ENCODE assay signal across 12 cellular contexts in genomic region chr17:58525239-58525638, GRCh38. TPM values are rescaled to one million over a fixed set of nuclear protein-coding genes. Genes with fewer than 3 reads are reported as not detected.
DNase-seq lines count a peak whose midpoint lies in the region; ATAC-seq and TF ChIP-seq lines count a peak whose summit lies in the region.
"Had no signal": no experiment of that assay in that cellular context is flagged by ENCODE, and none has a peak within 500 bp of the region (broad histone marks: within the 10 kb centered on the region; RNA-seq: fewer than 3 reads in every experiment).

No MANE protein-coding gene starts in this region.

- no peak overlapping the region for H3K4me3 Mint-ChIP-seq in neural progenitor cell
- no peak overlapping the region for H3K4me3 Mint-ChIP-seq in CD4-positive, alpha-beta T cell
- H3K4me3 Mint-ChIP-seq: activated CD4-positive, alpha-beta T cell treated with anti-CD3 and anti-CD28 coated beads for 36 hours; dendritic cell treated with granulocyte-macrophage colony-stimulating factor and Interleukin-4, amounts not matched to agents 40 ng/mL and 50 ng/mL, for 4 days; stimulated activated naive CD8-positive, alpha-beta T cell treated with anti-CD3 and anti-CD28 coated beads, Interleukin-15, Interleukin-2, amounts not matched to agents 100 ng/mL and 50 ng/mL, for 24 hours had no signal

- no peaks in the 10 kb centered on the region for H4K20me1 ChIP-seq in neural progenitor cell (ENCODE audit: low read depth)

- POLR2A ChIA-PET in CD4-positive, alpha-beta T cell (lab: Charles Lee) = no interaction called here

- no peaks in the 10 kb centered on the region for H3K36me3 Mint-ChIP-seq in neural progenitor cell
- H3K36me3 Mint-ChIP-seq in CD4-positive, alpha-beta T cell (ENCODE audit: low read depth) = no peaks in the 10 kb centered on the region

- ATAC-seq in mucosa of descending colon = peak; percentile 14
- ATAC-seq in CD4-positive, alpha-beta T cell (ENCODE audit: poor library complexity) = no peak
- ATAC-seq: activated CD4-positive, alpha-beta T cell treated with anti-CD3 and anti-CD28 coated beads for 36 hours had no signal

- H3F3A ChIP-seq in neural progenitor cell (ENCODE audit: low read depth) = peaks cover under 1% of the 10 kb centered on the region

- H3K27me3 Mint-ChIP-seq in neural progenitor cell (ENCODE audit: insufficient read depth, low read depth) = peaks cover 11% of the 10 kb centered on the region
- H3K27me3 Mint-ChIP-seq in CD4-positive, alpha-beta T cell = peaks cover 8% of the 10 kb centered on the region
- H3K27me3 Mint-ChIP-seq: activated CD4-positive, alpha-beta T cell treated with anti-CD3 and anti-CD28 coated beads for 36 hours had no signal

- H3K27ac Mint-ChIP-seq in neural progenitor cell = no peak overlapping the region
- no peak overlapping the region for H3K27ac Mint-ChIP-seq in CD4-positive, alpha-beta T cell
- H3K27ac Mint-ChIP-seq: activated CD4-positive, alpha-beta T cell treated with anti-CD3 and anti-CD28 coated beads for 36 hours; dendritic cell treated with granulocyte-macrophage colony-stimulating factor and Interleukin-4, amounts not matched to agents 40 ng/mL and 50 ng/mL, for 4 days; stimulated activated naive CD8-positive, alpha-beta T cell treated with anti-CD3 and anti-CD28 coated beads, Interleukin-15, Interleukin-2, amounts not matched to agents 100 ng/mL and 50 ng/mL, for 24 hours had no signal

- no peak for TF ChIP-seq CTCF in Peyer's patch (IDR thresholded peaks at IDR 0.05)
- no peak for TF ChIP-seq CTCF in epithelial cell of esophagus (IDR thresholded peaks at IDR 0.05; ENCODE audit: insufficient read depth, low read depth, low read length, missing control alignments)
- TF ChIP-seq CTCF in mucosa of descending colon (IDR thresholded peaks at IDR 0.05) = no peak
- TF ChIP-seq CTCF in transverse colon (IDR thresholded peaks at IDR 0.05) = no peak
- no peak for TF ChIP-seq CTCF in neural progenitor cell (IDR thresholded peaks at IDR 0.05)
- no peak for TF ChIP-seq CTCF in CD4-positive, alpha-beta T cell (IDR thresholded peaks at IDR 0.05)

- in situ Hi-C loops in transverse colon (cut with MboI; ENCODE audit: low pct_ligation_motif_present in 1 of 4, low pct_unique_long_range_greater_than_20kb in 1 of 4, low sequenced_read_pairs in 3 of 4) = loop anchor here in 3 of 4 donors (10.0 kb wide), 3 partner anchors 190 to 480 kb away; no protein-coding TSS in a partner anchor

- DNase-seq in Peyer's patch (peak in 1 of 3 donors; percentile 67), epithelial cell of esophagus (ENCODE audit: low read depth) (peak; percentile 62), mucosa of descending colon (no peak), transverse colon (peak; percentile 33), neural progenitor cell (ENCODE audit: low spot score) (no peak), NCI-H2196 (lab: John Stamatoyannopoulos, UW; ENCODE audit: unreplicated experiment) (no peak)
- DNase-seq in stimulated activated CD4-positive, alpha-beta T cell treated with anti-CD3 and anti-CD28 coated beads, Interleukin-2, amount 100 ng/mL, for 48 hours = no peak
- DNase-seq in CD4-positive, alpha-beta T cell = no peak
- DNase-seq: activated CD4-positive, alpha-beta T cell treated with anti-CD3 and anti-CD28 coated beads for 36 hours had no signal

- no peaks in the 10 kb centered on the region for H3K79me2 ChIP-seq in neural progenitor cell (ENCODE audit: low read depth)

- peaks cover 8% of the 10 kb centered on the region for H3K4me1 Mint-ChIP-seq in neural progenitor cell
- H3K4me1 Mint-ChIP-seq in CD4-positive, alpha-beta T cell (ENCODE audit: low read depth) = no peaks in the 10 kb centered on the region

- no peak overlapping the region for H2AFZ ChIP-seq in neural progenitor cell (replicated peaks)

- H3K9me3 Mint-ChIP-seq in neural progenitor cell = no peaks in the 10 kb centered on the region
- H3K9me3 Mint-ChIP-seq in CD4-positive, alpha-beta T cell = no peaks in the 10 kb centered on the region
- H3K9me3 Mint-ChIP-seq: dendritic cell treated with granulocyte-macrophage colony-stimulating factor and Interleukin-4, amounts not matched to agents 40 ng/mL and 50 ng/mL, for 4 days; stimulated activated naive CD8-positive, alpha-beta T cell treated with anti-CD3 and anti-CD28 coated beads, Interleukin-15, Interleukin-2, amounts not matched to agents 100 ng/mL and 50 ng/mL, for 24 hours had no signal

- H3K27ac ChIP-seq in Peyer's patch (peak overlapping the region; percentile 46 to 73 (median 59)), transverse colon (peak overlapping the region; percentile 27 to 64 (median 60)), neural progenitor cell (no peak overlapping the region)
- H3K27ac ChIP-seq in CD4-positive, alpha-beta T cell (ENCODE audit: low read depth, low read length) = no peak overlapping the region
- H3K27ac ChIP-seq: neutrophil had no signal

- no peak overlapping the region for H3K9ac ChIP-seq in neural progenitor cell

- H3K9me3 ChIP-seq in Peyer's patch (no peaks in the 10 kb centered on the region), mucosa of descending colon (no peaks in the 10 kb centered on the region), transverse colon (no peaks in the 10 kb centered on the region), neural progenitor cell (ENCODE audit: low read depth) (no peaks in the 10 kb centered on the region)
- no peaks in the 10 kb centered on the region for H3K9me3 ChIP-seq in CD4-positive, alpha-beta T cell (ENCODE audit: control insufficient read depth, low read length)
- H3K9me3 ChIP-seq: neutrophil had no signal

- no peaks in the 10 kb centered on the region for H3K36me3 ChIP-seq in Peyer's patch
- H3K36me3 ChIP-seq in mucosa of descending colon (ENCODE audit: low read depth) = no peaks in the 10 kb centered on the region
- no peaks in the 10 kb centered on the region for H3K36me3 ChIP-seq in transverse colon
- no peaks in the 10 kb centered on the region for H3K36me3 ChIP-seq in neural progenitor cell
- H3K36me3 ChIP-seq: neutrophil had no signal

- no peak overlapping the region for H3K4me2 ChIP-seq in neural progenitor cell

- TF ChIP-seq POLR2A in Peyer's patch (IDR thresholded peaks at IDR 0.05) (no peak), transverse colon (IDR thresholded peaks at IDR 0.05) (no peak)

- no peak overlapping the region for H3K4me3 ChIP-seq in Peyer's patch
- H3K4me3 ChIP-seq in epithelial cell of esophagus (ENCODE audit: low read length) = no peak overlapping the region
- H3K4me3 ChIP-seq in mucosa of descending colon = no peak overlapping the region
- H3K4me3 ChIP-seq in transverse colon = no peak overlapping the region
- H3K4me3 ChIP-seq in neural progenitor cell = no peak overlapping the region

- no peaks in the 10 kb centered on the region for H3K4me1 ChIP-seq in Peyer's patch
- peaks cover under 1% of the 10 kb centered on the region for H3K4me1 ChIP-seq in mucosa of descending colon (ENCODE audit: low read depth)
- H3K4me1 ChIP-seq in transverse colon = peaks cover 0 to 7% (median 0%) of the 10 kb centered on the region in 4 donors
- peaks cover 8% of the 10 kb centered on the region for H3K4me1 ChIP-seq in neural progenitor cell

- TF ChIP-seq EP300 in transverse colon (IDR thresholded peaks at IDR 0.05; ENCODE audit: low read depth) = no peak

- WGBS in transverse colon (ENCODE audit: low coverage in 1 of 2), 2 donors = 51% methylated on average over 3 of the region's 3 CpGs; no CpG with 5 or more reads in 1 of the 2 donors

- no peaks in the 10 kb centered on the region for H3K27me3 ChIP-seq in Peyer's patch
- no peaks in the 10 kb centered on the region for H3K27me3 ChIP-seq in transverse colon
- H3K27me3 ChIP-seq in neural progenitor cell = no peaks in the 10 kb centered on the region
- no peaks in the 10 kb centered on the region for H3K27me3 ChIP-seq in CD4-positive, alpha-beta T cell (ENCODE audit: control insufficient read depth, insufficient read depth, low read length)

- CTCF ChIA-PET in CD4-positive, alpha-beta T cell (lab: Charles Lee) = no interaction called here

- intact Hi-C loops in mucosa of descending colon (cut with DNase I, micrococcal nuclease) = no loop called here
- intact Hi-C loops in transverse colon (cut with DNase I; ENCODE audit: low total_unique reads) = loop anchor here (10.0 kb wide), 1 partner anchor 170 kb away; the partner anchor contains the start of genes RAD51C and TEX14
- intact Hi-C loops in CD4-positive, alpha-beta T cell (cut with DNase I, micrococcal nuclease) = no loop called here

RNA-seq across cellular contexts. Expression of gene MTMR4, which starts 10.8 kb away (rescaled TPM):
- total RNA-seq in Peyer's patch (100 to 1,000 TPM in 2 of 4 donors, 10 to 100 TPM in 2; 46.2 to 129 (median 105) TPM), mucosa of descending colon (10 to 100 TPM; 38.9 to 61.9 (median 47.3) TPM), transverse colon (10 to 100 TPM; 43.2 to 79.6 (median 53.1) TPM), neural progenitor cell (ENCODE audit: low replicate concordance) (34.0 and 39.8 TPM in 2 replicates)
- 10 to 100 TPM; 28.8 to 30.0 TPM for total RNA-seq in CD4-positive, alpha-beta T cell

RNA-seq across cellular contexts. Expression of gene HSF5, which starts 37.0 kb away (rescaled TPM):
- under 1 TPM in 2 of 4 donors, not detected in 2; 0.28 to 0.83 TPM for total RNA-seq in Peyer's patch
- total RNA-seq in mucosa of descending colon = under 1 TPM in 2 of 3 donors, not detected in 1; 0.07 to 0.09 TPM
- under 1 TPM in 1 of 4 donors, not detected in 3; 0.16 TPM for total RNA-seq in transverse colon
- total RNA-seq in neural progenitor cell (ENCODE audit: low replicate concordance) = 0.03 TPM in 1 of 2 replicates, not detected in the other
- total RNA-seq in CD4-positive, alpha-beta T cell = 1 to 10 TPM; 1.6 to 1.7 TPM

Comparison
In these comparisons a context has a peak if more than half of its experiments do, and no peak if none do; other contexts are left out.
1. DNase-seq: peak in epithelial cell of esophagus (single experiment) and transverse colon (single experiment); none in mucosa of descending colon (0 of 3), neural progenitor cell (single experiment), stimulated activated CD4-positive, alpha-beta T cell treated with anti-CD3 and anti-CD28 coated beads, Interleukin-2, amount 100 ng/mL, for 48 hours (0 of 2), CD4-positive, alpha-beta T cell (0 of 10) and NCI-H2196 (single experiment).
2. H3K27ac ChIP-seq: peak in Peyer's patch (4 of 4) and transverse colon (4 of 4); none in neural progenitor cell (single experiment) and CD4-positive, alpha-beta T cell (single experiment).